ENCODE assay signal across 10 cellular contexts in genomic region chr6:138577151-138577915, GRCh38.
DNase-seq lines count a peak whose midpoint lies in the region; ATAC-seq lines count a peak whose summit lies in the region.
"Had no signal": no experiment of that assay in that cellular context is flagged by ENCODE, and none has a peak within 500 bp of the region (broad histone marks: within the 10 kb centered on the region; RNA-seq: fewer than 3 reads in every experiment).

No MANE protein-coding gene starts in this region.

- ATAC-seq in HG03432 (IDR thresholded peaks at IDR 0.05; ENCODE audit: unreplicated experiment) (peak; percentile 89), left ventricle myocardium superior (peak; percentile 71), HG02623 (IDR thresholded peaks at IDR 0.05; ENCODE audit: unreplicated experiment) (no peak)

- intact Hi-C loops in left ventricle myocardium superior (cut with micrococcal nuclease): no loop called here

- DNase-seq in DMS 273 treated with DMSO at 0.1 percent for 48 hours (lab: John Stamatoyannopoulos, UW) (peak; percentile 58), NCI-H524 treated with DMSO at 0.1 percent for 48 hours (lab: John Stamatoyannopoulos, UW) (peak; percentile 93), left ventricle myocardium superior (no peak), D341Med (ENCODE audit: low spot score) (no peak), mucosa of gallbladder (ENCODE audit: low spot score) (no peak), HuH-7.5 (ENCODE audit: low spot score) (no peak)
- DNase-seq: CD8-positive, alpha-beta memory T cell; dermis blood vessel endothelial cell had no signal

Comparison
In these comparisons a context has a peak if more than half of its experiments do, and no peak if none do; other contexts are left out.
1. DNase-seq: peak in DMS 273 treated with DMSO at 0.1 percent for 48 hours (single experiment) and NCI-H524 treated with DMSO at 0.1 percent for 48 hours (single experiment); none in left ventricle myocardium superior (single experiment), D341Med (single experiment), mucosa of gallbladder (single experiment) and HuH-7.5 (single experiment).